Comparison of ENCODE assay signal across 11 cellular contexts in genomic region chr17:45256114-45256966, GRCh38. TPM values are rescaled to one million over a fixed set of nuclear protein-coding genes. Genes with fewer than 3 reads are reported as not detected.
DNase-seq lines count a peak whose midpoint lies in the region; ATAC-seq lines count a peak whose summit lies in the region.
"Had no signal": no experiment of that assay in that cellular context is flagged by ENCODE, and none has a peak within 500 bp of the region (broad histone marks: within the 10 kb centered on the region; RNA-seq: fewer than 3 reads in every experiment).

No MANE protein-coding gene starts in this region.

- H3K27ac Mint-ChIP-seq in activated naive CD8-positive, alpha-beta T cell, result peak overlapping the region; percentile 74
- peak overlapping the region; percentile 50 to 89 (median 76) for H3K27ac Mint-ChIP-seq in naive thymus-derived CD8-positive, alpha-beta T cell

- peaks cover 10% of the 10 kb centered on the region; the same call in 1 of the 2 replicates for H3K36me3 ChIP-seq in KOPT-K1 (ENCODE audit: insufficient read depth, low read length)
- H3K36me3 ChIP-seq: prostate gland had no signal

- H3K27ac ChIP-seq in KOPT-K1 (ENCODE audit: low read depth, low read length, poor library complexity, severe bottlenecking), result peak overlapping the region; percentile 37
- H3K27ac ChIP-seq: prostate gland had no signal

- ATAC-seq in naive thymus-derived CD8-positive, alpha-beta T cell, result peak; percentile 49 to 53
- ATAC-seq in HG03565 (IDR thresholded peaks at IDR 0.05; ENCODE audit: unreplicated experiment) (no peak), esophagus mucosa (no peak)

- no peaks in the 10 kb centered on the region for H3K9me3 ChIP-seq in KOPT-K1 (ENCODE audit: insufficient read depth, low read length, poor library complexity, severe bottlenecking)
- H3K9me3 ChIP-seq: prostate gland had no signal

- POLR2A ChIA-PET in naive thymus-derived CD8-positive, alpha-beta T cell (lab: Charles Lee), result interaction anchor here (0.6 to 47.5 kb wide), 9 partner anchors 9 to 121 kb away, joined by 3 to 1514 read pairs (median 3); partner anchors contain the start of genes FMNL1, HEXIM1 and MAP3K14

- DNase-seq in GF-D8 (lab: John Stamatoyannopoulos, UW), result peak; percentile 11
- peak in 4 of 10 donors; percentile 17 to 64 (median 25) for DNase-seq in naive thymus-derived CD8-positive, alpha-beta T cell
- DNase-seq in HT-29 (ENCODE audit: low spot score), result no peak
- DNase-seq: effector CD4-positive, alpha-beta T cell; NCI-H446 had no signal

- H3K4me1 Mint-ChIP-seq in activated naive CD8-positive, alpha-beta T cell (ENCODE audit: low read depth), result peaks cover 63% of the 10 kb centered on the region
- H3K4me1 Mint-ChIP-seq in naive thymus-derived CD8-positive, alpha-beta T cell, result peaks cover 44 to 75% (median 71%) of the 10 kb centered on the region in 4 donors

- no peaks in the 10 kb centered on the region for H3K27me3 Mint-ChIP-seq in activated naive CD8-positive, alpha-beta T cell
- no peaks in the 10 kb centered on the region for H3K27me3 Mint-ChIP-seq in naive thymus-derived CD8-positive, alpha-beta T cell

- H3K36me3 Mint-ChIP-seq in activated naive CD8-positive, alpha-beta T cell, result peaks cover 3% of the 10 kb centered on the region
- peaks cover 0 to 14% (median 5%) of the 10 kb centered on the region in 3 donors for H3K36me3 Mint-ChIP-seq in naive thymus-derived CD8-positive, alpha-beta T cell

- no peaks in the 10 kb centered on the region for H3K9me3 Mint-ChIP-seq in activated naive CD8-positive, alpha-beta T cell (ENCODE audit: low read depth)
- no peaks in the 10 kb centered on the region for H3K9me3 Mint-ChIP-seq in naive thymus-derived CD8-positive, alpha-beta T cell

- peak overlapping the region; percentile 46 for H3K4me3 Mint-ChIP-seq in activated naive CD8-positive, alpha-beta T cell
- H3K4me3 Mint-ChIP-seq in naive thymus-derived CD8-positive, alpha-beta T cell, result peak overlapping the region in 9 of 10 donors; percentile 33 to 73 (median 59)

RNA-seq across cellular contexts. Expression of gene SPATA32, which starts 5.6 kb away (rescaled TPM):
- under 1 TPM; 0.47 to 0.75 TPM for total RNA-seq in naive thymus-derived CD8-positive, alpha-beta T cell
- polyA plus RNA-seq in naive thymus-derived CD8-positive, alpha-beta T cell, result under 1 TPM; 0.30 to 0.81 (median 0.44) TPM
- total RNA-seq in esophagus mucosa, result 0.24 TPM
- total RNA-seq in HT-29 (2014; rRNA removed; shearing (Covaris generic)), result not detected in 2 replicates
- total RNA-seq: G401 had no signal

RNA-seq across cellular contexts. Expression of gene FMNL1, which starts 34.7 kb away (rescaled TPM):
- 100 to 1,000 TPM; 383 to 394 TPM for total RNA-seq in naive thymus-derived CD8-positive, alpha-beta T cell
- polyA plus RNA-seq in naive thymus-derived CD8-positive, alpha-beta T cell, result 10 to 100 TPM; 18.0 to 35.5 (median 21.5) TPM
- total RNA-seq in esophagus mucosa, result 2.6 TPM
- total RNA-seq in HT-29 (2014; rRNA removed; shearing (Covaris generic)), result 0.03 TPM in 1 of 2 replicates, not detected in the other

Comparison
In these comparisons a context has a peak if more than half of its experiments do, and no peak if none do; other contexts are left out.
1. ATAC-seq: peak in naive thymus-derived CD8-positive, alpha-beta T cell (2 of 2); none in HG03565 (single experiment) and esophagus mucosa (single experiment).
2. RNA of gene FMNL1, which starts 34.7 kb away (total RNA-seq): 383 to 394 TPM in naive thymus-derived CD8-positive, alpha-beta T cell; 2.6 TPM in esophagus mucosa (single experiment) and 0.03 TPM in HT-29; every median in the first group is over 100 times any median in the second.